Comparison of ENCODE assay signal across 17 cellular contexts in the genomic region with DNA sequence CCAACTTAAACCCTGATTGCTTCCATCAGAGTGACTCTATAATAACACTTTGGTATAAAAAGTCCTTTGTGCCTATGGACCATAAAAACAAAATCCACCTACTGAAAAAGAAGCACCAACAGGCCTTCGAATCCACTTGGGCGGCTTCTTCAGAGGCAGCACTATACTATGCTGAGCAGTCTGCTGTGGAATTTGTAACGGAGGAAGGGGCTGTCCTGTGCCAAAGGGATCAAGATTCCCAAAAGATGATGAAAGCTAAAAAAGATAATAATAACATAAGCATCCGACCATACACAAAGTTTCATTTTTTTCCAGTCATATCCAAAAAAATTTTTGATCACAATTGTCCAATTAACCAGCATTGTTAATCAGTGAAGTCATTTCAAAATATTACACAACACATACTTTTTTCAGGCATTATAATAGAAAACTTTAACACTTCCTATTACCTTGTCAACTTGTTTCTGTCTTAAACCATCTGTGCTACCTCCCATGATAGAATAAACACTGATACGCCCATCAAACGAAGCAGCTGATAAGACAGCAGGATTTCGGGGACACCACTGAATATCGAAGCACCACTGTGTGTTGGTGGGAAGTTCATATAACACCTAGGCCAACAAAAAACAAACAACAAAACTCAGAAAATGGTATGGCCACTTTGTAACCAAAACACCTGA. TPM values are rescaled to one million over a fixed set of nuclear protein-coding genes. Genes with fewer than 3 reads are reported as not detected.
A peak's percentile ranks its signal among the peaks of the same experiment; 100 is the strongest.
DNase-seq lines count a peak whose midpoint lies in the region; ATAC-seq and TF ChIP-seq lines count a peak whose summit lies in the region.
"Had no signal": no experiment of that assay in that cellular context is flagged by ENCODE, and none has a peak within 500 bp of the region (broad histone marks: within the 10 kb centered on the region; RNA-seq: fewer than 3 reads in every experiment).

No MANE protein-coding gene starts in this region.

- H3K4me1 ChIP-seq in KMS-11 (ENCODE audit: low read depth, poor library complexity, severe bottlenecking) (peaks cover 50% of the 10 kb centered on the region), mammary epithelial cell (ENCODE audit: insufficient read depth, low read length) (peaks cover 19% of the 10 kb centered on the region), osteoblast (ENCODE audit: insufficient read depth, low read length) (peaks cover 29% of the 10 kb centered on the region)

- H3K4me1 Mint-ChIP-seq in activated CD8-positive, alpha-beta memory T cell treated with anti-CD3 and anti-CD28 coated beads, Interleukin-2, amount 10 ng/mL, durations not matched to agents 7 days and 5 days = peaks cover 36% of the 10 kb centered on the region
- peaks cover 26% of the 10 kb centered on the region for H3K4me1 Mint-ChIP-seq in activated T-cell treated with anti-CD3 and anti-CD28 coated beads, Interleukin-2, amount 50 U/mL, for 4 hours (ENCODE audit: low read depth)
- H3K4me1 Mint-ChIP-seq: mesothelial cell of epicardium had no signal

- no peaks in the 10 kb centered on the region for H3K27me3 ChIP-seq in KMS-11 (ENCODE audit: insufficient read depth, low read depth)
- H3K27me3 ChIP-seq in mammary epithelial cell (ENCODE audit: insufficient read depth, low read length) = no peaks in the 10 kb centered on the region
- H3K27me3 ChIP-seq in osteoblast (ENCODE audit: insufficient read depth, low read length) = no peaks in the 10 kb centered on the region
- no peaks in the 10 kb centered on the region for H3K27me3 ChIP-seq in WERI-Rb-1 (ENCODE audit: insufficient read depth, low read depth, severe bottlenecking)

- dilution Hi-C loops in mammary epithelial cell (cut with HindIII; ENCODE audit: low sequenced_read_pairs) = no loop called here

- no peak for DNase-seq in activated CD8-positive, alpha-beta memory T cell treated with anti-CD3 and anti-CD28 coated beads, Interleukin-2, amount 10 ng/mL, durations not matched to agents 7 days and 5 days
- DNase-seq in activated CD8-positive, alpha-beta memory T cell treated with anti-CD3 and anti-CD28 coated beads, Interleukin-2, amount 50 U/mL, for 4 hours = no peak
- DNase-seq in mammary epithelial cell = no peak
- DNase-seq in osteoblast (ENCODE audit: insufficient read length, low spot score, missing footprints) = no peak
- DNase-seq in activated T-cell treated with anti-CD3 and anti-CD28 coated beads, Interleukin-2, amount 50 U/mL, for 4 hours = no peak
- no peak for DNase-seq in WERI-Rb-1
- DNase-seq: aorta, DMS 273 treated with DMSO at 0.1 percent for 48 hours, NCI-H2081, NCI-H82, posterior cingulate gyrus, SHP77 treated with DMSO at 0.1 percent for 48 hours had no signal

- intact Hi-C loops in mammary epithelial cell (cut with micrococcal nuclease) = no loop called here

- CTCF ChIA-PET in activated CD8-positive, alpha-beta memory T cell treated with anti-CD3 and anti-CD28 coated beads, Interleukin-2, amount 10 ng/mL, durations not matched to agents 7 days and 5 days (lab: Charles Lee) = interaction anchor here (1.0 to 1.3 kb wide), 3 partner anchors 9 to 20 kb away, joined by 3 read pairs; no protein-coding TSS in a partner anchor
- CTCF ChIA-PET in mammary epithelial cell (lab: Charles Lee; ENCODE audit: low non-redundant PET) = no interaction called here

- peaks cover 14% of the 10 kb centered on the region; the same call in 1 of the 2 replicates for H3K36me3 ChIP-seq in KMS-11 (ENCODE audit: insufficient read depth)
- H3K36me3 ChIP-seq in mammary epithelial cell (ENCODE audit: insufficient read depth, low read length) = peaks cover 49% of the 10 kb centered on the region
- H3K36me3 ChIP-seq in osteoblast (ENCODE audit: insufficient read depth, low read length) = peaks cover 92% of the 10 kb centered on the region
- peaks cover 75% of the 10 kb centered on the region for H3K36me3 ChIP-seq in WERI-Rb-1

- H3K9ac ChIP-seq in KMS-11 (no peak overlapping the region), mammary epithelial cell (ENCODE audit: insufficient read depth, low read length) (no peak overlapping the region)

- no TSS peak for BruUV-seq in mammary epithelial cell (replicated peaks; lab: Mats Ljungman, UMichigan)

- no peak for ATAC-seq in activated CD8-positive, alpha-beta memory T cell treated with anti-CD3 and anti-CD28 coated beads, Interleukin-2, amount 10 ng/mL, durations not matched to agents 7 days and 5 days
- ATAC-seq in activated T-cell treated with anti-CD3 and anti-CD28 coated beads, Interleukin-2, amount 50 U/mL, for 4 hours = no peak
- ATAC-seq in HG03457 (IDR thresholded peaks at IDR 0.05; ENCODE audit: unreplicated experiment) = no peak

- no peak for TF ChIP-seq CTCF in KMS-11 (conservative IDR thresholded peaks at IDR 0.05; ENCODE audit: low read depth, low read length)
- TF ChIP-seq CTCF in mammary epithelial cell (conservative IDR thresholded peaks at IDR 0.05 in 1 of 2, IDR thresholded peaks at IDR 0.05 in 1 of 2; ENCODE audit: extremely low read depth in 1 of 2, insufficient read depth in 1 of 2, low read depth in 1 of 2, low read length in 2 of 2) = no peak
- no peak for TF ChIP-seq CTCF in osteoblast (IDR thresholded peaks at IDR 0.05; ENCODE audit: extremely low read depth, low read depth, low read length)
- TF ChIP-seq CTCF in WERI-Rb-1 (IDR thresholded peaks at IDR 0.05; ENCODE audit: low read depth, low read length) = no peak

- 97% methylated on average over 8 of the region's 8 CpGs for WGBS in mammary epithelial cell (ENCODE audit: low coverage, missing lambda C conversion rate)

- H3K27ac ChIP-seq in KMS-11 (peak overlapping the region; percentile 48; the same call in 1 of the 2 replicates), mammary epithelial cell (ENCODE audit: insufficient read depth, low read depth, low read length) (peak overlapping the region; percentile 98), osteoblast (ENCODE audit: low read depth, low read length) (peak overlapping the region; percentile 90), WERI-Rb-1 (no peak overlapping the region)
- H3K27ac ChIP-seq: VCaP had no signal

- no peak overlapping the region for H3K4me3 ChIP-seq in KMS-11 (IDR thresholded peaks at IDR 0.05; ENCODE audit: insufficient read depth, low read depth, low read length)
- H3K4me3 ChIP-seq in mammary epithelial cell (replicated peaks in 1 of 3; ENCODE audit: insufficient read depth in 1 of 3, low read depth in 2 of 3, low read length in 3 of 3) = no peak overlapping the region
- no peak overlapping the region for H3K4me3 ChIP-seq in osteoblast (ENCODE audit: insufficient read depth, low read length)
- H3K4me3 ChIP-seq in WERI-Rb-1 (ENCODE audit: low read depth, low read length) = no peak overlapping the region
- H3K4me3 ChIP-seq: thoracic aorta had no signal

- H4K20me1 ChIP-seq in KMS-11 (ENCODE audit: insufficient read depth) (no peaks in the 10 kb centered on the region), mammary epithelial cell (ENCODE audit: insufficient read depth, low read length) (no peaks in the 10 kb centered on the region), osteoblast (ENCODE audit: insufficient read depth, low read length) (peaks cover 37% of the 10 kb centered on the region)

- H3K4me2 ChIP-seq in KMS-11 (peak overlapping the region; percentile 31; the same call in 1 of the 2 replicates), mammary epithelial cell (ENCODE audit: insufficient read depth, low read depth, low read length) (no peak overlapping the region), osteoblast (ENCODE audit: insufficient read depth, low read length) (peak overlapping the region; percentile 26)

- 0 out of 2 replicates have a peak, but pooled peaks cover 6% of the 10 kb centered on the region for H3K79me2 ChIP-seq in KMS-11 (ENCODE audit: insufficient read depth, low read depth)
- peaks cover 29% of the 10 kb centered on the region for H3K79me2 ChIP-seq in mammary epithelial cell (ENCODE audit: insufficient read depth, low read length)
- peaks cover 67% of the 10 kb centered on the region for H3K79me2 ChIP-seq in osteoblast (ENCODE audit: insufficient read depth, low read length)

- peaks cover 74% of the 10 kb centered on the region for H3K36me3 Mint-ChIP-seq in activated CD8-positive, alpha-beta memory T cell treated with anti-CD3 and anti-CD28 coated beads, Interleukin-2, amount 10 ng/mL, durations not matched to agents 7 days and 5 days
- peaks cover 31% of the 10 kb centered on the region for H3K36me3 Mint-ChIP-seq in activated T-cell treated with anti-CD3 and anti-CD28 coated beads, Interleukin-2, amount 50 U/mL, for 4 hours (ENCODE audit: insufficient read depth)

- H2AFZ ChIP-seq in KMS-11 (ENCODE audit: low read depth) (no peak overlapping the region), mammary epithelial cell (ENCODE audit: low read depth, low read length) (no peak overlapping the region), osteoblast (ENCODE audit: low read length) (no peak overlapping the region)

- no peak overlapping the region for H3K4me3 Mint-ChIP-seq in activated CD8-positive, alpha-beta memory T cell treated with anti-CD3 and anti-CD28 coated beads, Interleukin-2, amount 10 ng/mL, durations not matched to agents 7 days and 5 days
- no peak overlapping the region for H3K4me3 Mint-ChIP-seq in activated T-cell treated with anti-CD3 and anti-CD28 coated beads, Interleukin-2, amount 50 U/mL, for 4 hours
- H3K4me3 Mint-ChIP-seq: mesothelial cell of epicardium had no signal

- H3K9me3 ChIP-seq in mammary epithelial cell (replicated peaks; ENCODE audit: insufficient read depth, low read length) (no peaks in the 10 kb centered on the region), osteoblast (ENCODE audit: low read depth, low read length) (no peaks in the 10 kb centered on the region), WERI-Rb-1 (ENCODE audit: severe bottlenecking) (no peaks in the 10 kb centered on the region)
- H3K9me3 ChIP-seq: thoracic aorta had no signal

- in situ Hi-C loops in mammary epithelial cell (cut with MboI; ENCODE audit: low sequenced_read_pairs in 2 of 2) = no loop called here

- H3K27ac Mint-ChIP-seq in activated CD8-positive, alpha-beta memory T cell treated with anti-CD3 and anti-CD28 coated beads, Interleukin-2, amount 10 ng/mL, durations not matched to agents 7 days and 5 days = peak overlapping the region; percentile 68
- H3K27ac Mint-ChIP-seq: mesothelial cell of epicardium had no signal

- H3K9me3 Mint-ChIP-seq in activated CD8-positive, alpha-beta memory T cell treated with anti-CD3 and anti-CD28 coated beads, Interleukin-2, amount 10 ng/mL, durations not matched to agents 7 days and 5 days (ENCODE audit: low read depth) = no peaks in the 10 kb centered on the region
- no peaks in the 10 kb centered on the region for H3K9me3 Mint-ChIP-seq in activated T-cell treated with anti-CD3 and anti-CD28 coated beads, Interleukin-2, amount 50 U/mL, for 4 hours
- H3K9me3 Mint-ChIP-seq: mesothelial cell of epicardium had no signal

- H3K27me3 Mint-ChIP-seq in activated CD8-positive, alpha-beta memory T cell treated with anti-CD3 and anti-CD28 coated beads, Interleukin-2, amount 10 ng/mL, durations not matched to agents 7 days and 5 days = no peaks in the 10 kb centered on the region
- H3K27me3 Mint-ChIP-seq in activated T-cell treated with anti-CD3 and anti-CD28 coated beads, Interleukin-2, amount 50 U/mL, for 4 hours (ENCODE audit: low read depth) = no peaks in the 10 kb centered on the region

RNA-seq across cellular contexts. Expression of a gene that starts 24.1 kb away (rescaled TPM):
- 10 to 100 TPM; 87.9 to 89.8 TPM for total RNA-seq in activated CD8-positive, alpha-beta memory T cell treated with anti-CD3 and anti-CD28 coated beads, Interleukin-2, amount 10 ng/mL, durations not matched to agents 7 days and 5 days
- 100 to 1,000 TPM; 204 to 225 TPM for total RNA-seq in mammary epithelial cell
- 149 TPM for polyA plus RNA-seq in mammary epithelial cell
- polyA minus RNA-seq in mammary epithelial cell = 157 TPM
- 487 and 513 TPM in 2 replicates for total RNA-seq in osteoblast
- 100 to 1,000 TPM; 114 to 124 (median 123) TPM for total RNA-seq in activated T-cell treated with anti-CD3 and anti-CD28 coated beads, Interleukin-2, amount 50 U/mL, for 4 hours

RNA-seq across cellular contexts. Expression of a gene that starts 33.7 kb away (rescaled TPM):
- 1 to 10 TPM; 1.9 to 2.4 TPM for total RNA-seq in activated CD8-positive, alpha-beta memory T cell treated with anti-CD3 and anti-CD28 coated beads, Interleukin-2, amount 10 ng/mL, durations not matched to agents 7 days and 5 days
- 1 to 10 TPM; 2.8 to 3.0 TPM for total RNA-seq in mammary epithelial cell
- 1.6 TPM for polyA plus RNA-seq in mammary epithelial cell
- polyA minus RNA-seq in mammary epithelial cell = not detected
- total RNA-seq in osteoblast = 3.2 and 3.3 TPM in 2 replicates
- total RNA-seq in activated T-cell treated with anti-CD3 and anti-CD28 coated beads, Interleukin-2, amount 50 U/mL, for 4 hours = 1 to 10 TPM in 2 of 3 donors, under 1 TPM in 1; 0.87 to 2.4 (median 1.0) TPM
